Comparison of ENCODE assay signal across 8 cellular contexts in the genomic region with DNA sequence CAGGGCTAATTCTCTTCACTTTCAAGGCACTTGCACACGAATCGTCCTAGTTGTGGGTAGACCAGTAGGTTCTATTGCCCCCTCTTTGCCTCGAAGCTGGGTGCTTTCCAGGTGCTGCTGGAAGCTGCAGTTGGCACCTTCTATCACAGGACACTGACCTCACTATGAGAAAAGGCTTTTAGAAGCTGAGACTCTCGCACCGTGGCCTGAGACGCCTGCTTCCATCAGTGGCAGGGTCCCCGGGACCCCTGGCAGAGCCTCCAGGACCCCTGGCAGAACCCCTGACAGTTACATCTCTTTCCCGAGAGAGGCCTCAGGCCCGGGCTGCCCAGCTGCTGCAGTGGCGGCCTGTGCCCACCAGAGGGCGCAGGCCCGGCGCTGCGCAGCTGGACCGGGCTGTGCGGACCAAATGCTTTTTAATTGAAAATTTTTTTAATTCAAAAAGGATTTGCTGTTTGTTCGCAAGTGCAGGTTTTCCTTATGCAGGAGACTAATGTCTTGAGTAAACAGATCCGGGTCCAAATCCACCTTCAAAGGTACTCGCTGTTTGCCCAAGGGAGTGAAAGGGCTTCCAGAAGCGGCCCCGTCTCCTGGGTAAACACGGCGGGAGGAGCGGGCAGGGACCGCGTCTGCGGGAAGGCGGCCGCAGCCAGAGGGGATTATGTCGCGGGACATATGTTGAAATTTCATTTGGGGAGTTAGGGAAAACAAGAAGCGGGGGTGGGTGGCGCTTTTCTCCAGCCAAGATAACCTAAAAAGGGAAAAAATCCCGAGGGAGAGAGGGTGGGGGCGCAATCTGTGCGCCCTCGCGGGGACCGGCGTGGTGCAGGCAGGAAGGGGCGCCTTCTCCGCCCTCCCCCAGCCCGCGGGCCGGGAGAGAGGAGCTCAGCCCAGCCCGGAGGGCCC.
A peak's percentile ranks its signal among the peaks of the same experiment; 100 is the strongest.
DNase-seq lines count a peak whose midpoint lies in the region; ATAC-seq, FAIRE-seq and TF ChIP-seq lines count a peak whose summit lies in the region.

No MANE protein-coding gene starts in this region.

- POLR2A ChIA-PET in naive thymus-derived CD8-positive, alpha-beta T cell (lab: Charles Lee): interaction anchor here (1.0 kb wide), 2 partner anchors 59 to 79 kb away, joined by 4 to 5 read pairs; no protein-coding TSS in a partner anchor

- intact Hi-C loops in esophagus squamous epithelium (cut with DNase I) (loop anchor here (10.0 kb wide), 3 partner anchors 104 to 1094 kb away; no protein-coding TSS in a partner anchor), lower leg skin (cut with DNase I; ENCODE audit: low total_unique reads) (loop anchor here (1.0 to 10.0 kb wide), 2 partner anchors 17 to 104 kb away; no protein-coding TSS in a partner anchor)

- H3K4me1 Mint-ChIP-seq in naive thymus-derived CD8-positive, alpha-beta T cell: peaks cover 12 to 24% (median 15%) of the 10 kb centered on the region in 4 donors

- no peaks in the 10 kb centered on the region for H3K9me3 ChIP-seq in esophagus squamous epithelium

- DNase-seq in GM12892 (ENCODE audit: insufficient read length) (peak; percentile 65), NCI-H748 (lab: John Stamatoyannopoulos, UW; ENCODE audit: unreplicated experiment) (peak; percentile 62), activated T-cell treated with anti-CD3 and anti-CD28 coated beads for 48 hours (ENCODE audit: low read depth) (peak; percentile 47), esophagus squamous epithelium (lab: John Stamatoyannopoulos, UW) (no peak), urothelium cell line (ENCODE audit: low spot score) (peak; percentile 59), lower leg skin (ENCODE audit: low spot score in 2 of 2) (no peak)
- DNase-seq in naive thymus-derived CD8-positive, alpha-beta T cell: peak in 8 of 10 donors; percentile 30 to 57 (median 50)

- FAIRE-seq in GM12892 (lab: Jason Lieb, UNC): peak; percentile 71
- no peak for FAIRE-seq in urothelium cell line (lab: Jason Lieb, UNC)

- peak overlapping the region in 7 of 10 donors; percentile 14 to 67 (median 57) for H3K4me3 Mint-ChIP-seq in naive thymus-derived CD8-positive, alpha-beta T cell

- H3K27me3 ChIP-seq in ACC112 (ENCODE audit: insufficient read depth, low read length) (no peaks in the 10 kb centered on the region), esophagus squamous epithelium (peaks cover 0 to 16% (median 0%) of the 10 kb centered on the region in 4 donors)

- H3K36me3 Mint-ChIP-seq in naive thymus-derived CD8-positive, alpha-beta T cell: peaks cover 0 to 9% (median 0%) of the 10 kb centered on the region in 3 donors

- no peaks in the 10 kb centered on the region for H3K9me3 Mint-ChIP-seq in naive thymus-derived CD8-positive, alpha-beta T cell

- TF ChIP-seq CTCF in esophagus squamous epithelium (IDR thresholded peaks at IDR 0.05) (peak; percentile 95 to 100 (median 98)), lower leg skin (IDR thresholded peaks at IDR 0.05) (peak in 1 of 3 donors; percentile 78)

- peak overlapping the region; percentile 74 for H3K4me3 ChIP-seq in ACC112 (ENCODE audit: low read depth, low read length)
- peak overlapping the region; percentile 13 to 59 (median 26) for H3K4me3 ChIP-seq in esophagus squamous epithelium
- no peak overlapping the region for H3K4me3 ChIP-seq in lower leg skin (ENCODE audit: low read depth, poor library complexity, severe bottlenecking)

- H3K36me3 ChIP-seq in ACC112 (ENCODE audit: insufficient read depth, low read length): no peaks in the 10 kb centered on the region
- peaks cover 0 to 21% (median 0%) of the 10 kb centered on the region in 3 donors for H3K36me3 ChIP-seq in esophagus squamous epithelium

- WGBS in esophagus squamous epithelium, 2 donors: 3 to 5% methylated on average over 33 to 38 of the region's 46 CpGs
- WGBS in lower leg skin, 2 donors: 7 to 8% methylated on average over 46 of the region's 46 CpGs

- TF ChIP-seq POLR2A in GM12892 (IDR thresholded peaks at IDR 0.05; ENCODE audit: low read depth, low read length) (no peak), esophagus squamous epithelium (IDR thresholded peaks at IDR 0.05) (no peak), lower leg skin (IDR thresholded peaks at IDR 0.05) (no peak)

- H3K27ac ChIP-seq in ACC112 (ENCODE audit: low read depth, low read length) (no peak overlapping the region), esophagus squamous epithelium (peak overlapping the region; percentile 53 to 86 (median 76))

- peaks cover 0 to 8% (median 0%) of the 10 kb centered on the region in 5 donors for H3K27me3 Mint-ChIP-seq in naive thymus-derived CD8-positive, alpha-beta T cell

- no peaks in the 10 kb centered on the region for H3K79me2 ChIP-seq in ACC112 (ENCODE audit: control insufficient read depth, insufficient read depth, low read length, unreplicated experiment)

- H2AFZ ChIP-seq in ACC112 (ENCODE audit: low read length, unreplicated experiment): peak overlapping the region; percentile 67

- H3K27ac Mint-ChIP-seq in naive thymus-derived CD8-positive, alpha-beta T cell: peak overlapping the region in 2 of 10 donors; percentile 53 to 57

- ATAC-seq in naive thymus-derived CD8-positive, alpha-beta T cell: peak; percentile 75 to 84

- H3K4me1 ChIP-seq in ACC112 (ENCODE audit: control insufficient read depth, insufficient read depth, low read length, unreplicated experiment): peaks cover 12% of the 10 kb centered on the region
- H3K4me1 ChIP-seq in esophagus squamous epithelium: peaks cover 14 to 41% (median 25%) of the 10 kb centered on the region in 3 donors

Comparison
In these comparisons a context has a peak if more than half of its experiments do, and no peak if none do; other contexts are left out.
1. DNase-seq: peak in GM12892 (single experiment), NCI-H748 (single experiment), activated T-cell treated with anti-CD3 and anti-CD28 coated beads for 48 hours (single experiment), naive thymus-derived CD8-positive, alpha-beta T cell (8 of 10) and urothelium cell line (single experiment); none in esophagus squamous epithelium (single experiment) and lower leg skin (0 of 2).